In genomic region chr2:126895336-126895735, GRCh38 we compare ENCODE assay signal across 34 cellular contexts. TPM values are rescaled to one million over a fixed set of nuclear protein-coding genes. Genes with fewer than 3 reads are reported as not detected.
"Had no signal": no experiment of that assay in that cellular context is flagged by ENCODE, and none has a peak within 500 bp of the region (broad histone marks: within the 10 kb centered on the region; RNA-seq: fewer than 3 reads in every experiment).

No MANE protein-coding gene starts in this region.

- H3K9me3 ChIP-seq: adrenal gland, body of pancreas, esophagus squamous epithelium, heart right ventricle, left ventricle myocardium inferior, right lobe of liver, thyroid gland had no signal

- ATAC-seq: body of pancreas; heart right ventricle; natural killer cell; right lobe of liver; stimulated activated memory B cell treated with anti-CD40 and anti-IgM and Interleukin-4, amounts not matched to agents 10 μg/mL and 1 μg/mL and 100 μg/mL, for 72 hours; stimulated activated naive CD8-positive, alpha-beta T cell treated with anti-CD3 and anti-CD28 coated beads, Interleukin-15, amount 100 ng/mL, for 72 hours; T-cell had no signal

- H3K27me3 ChIP-seq: adrenal gland, body of pancreas, esophagus squamous epithelium, right lobe of liver, thyroid gland had no signal

- H3K36me3 Mint-ChIP-seq: activated naive CD8-positive, alpha-beta T cell treated with anti-CD3 and anti-CD28 coated beads for 36 hours; natural killer cell; stimulated activated memory B cell treated with anti-CD40 and anti-IgM and Interleukin-4, amounts not matched to agents 10 μg/mL and 1 μg/mL and 100 μg/mL, for 72 hours; T-cell had no signal

- H3K27ac Mint-ChIP-seq: activated naive CD4-positive, alpha-beta T cell treated with anti-CD3 and anti-CD28 coated beads for 36 hours; activated naive CD8-positive, alpha-beta T cell treated with anti-CD3 and anti-CD28 coated beads for 36 hours; activated T-helper 1 cell treated with anti-CD3 and anti-CD28 coated beads, Interleukin-12 subunit alpha, Interleukin-12 subunit beta, Interleukin-2, Interleukin-4 antibody, amounts not matched to agents 30 ng/mL and 10 ng/mL and 1 ng/mL, durations not matched to agents 14 hours and 24 hours and 36 hours; natural killer cell; stimulated activated memory B cell treated with anti-CD40 and anti-IgM and Interleukin-4, amounts not matched to agents 10 μg/mL and 1 μg/mL and 100 μg/mL, for 72 hours; stimulated activated naive CD8-positive, alpha-beta T cell treated with anti-CD3 and anti-CD28 coated beads, Interleukin-15, amount 100 ng/mL, for 72 hours; T-cell had no signal

- H3K27me3 Mint-ChIP-seq: stimulated activated naive CD8-positive, alpha-beta T cell treated with anti-CD3 and anti-CD28 coated beads, Interleukin-15, amount 100 ng/mL, for 72 hours had no signal

- H3K4me1 ChIP-seq: adrenal gland, body of pancreas, esophagus squamous epithelium, heart right ventricle, left ventricle myocardium inferior, right lobe of liver, thyroid gland had no signal

- H3K4me3 ChIP-seq: adrenal gland, body of pancreas, esophagus squamous epithelium, heart right ventricle, left ventricle myocardium inferior, lung, right lobe of liver, skin epidermis, thyroid gland had no signal

- H3K36me3 ChIP-seq: adrenal gland, esophagus squamous epithelium, heart right ventricle, left ventricle myocardium inferior, right lobe of liver, thyroid gland had no signal

- H3K4me1 Mint-ChIP-seq: activated naive CD8-positive, alpha-beta T cell treated with anti-CD3 and anti-CD28 coated beads for 36 hours; natural killer cell; stimulated activated memory B cell treated with anti-CD40 and anti-IgM and Interleukin-4, amounts not matched to agents 10 μg/mL and 1 μg/mL and 100 μg/mL, for 72 hours; stimulated activated naive CD8-positive, alpha-beta T cell treated with anti-CD3 and anti-CD28 coated beads, Interleukin-15, amount 100 ng/mL, for 72 hours; T-cell had no signal

- H3K9me3 Mint-ChIP-seq: activated naive CD4-positive, alpha-beta T cell treated with anti-CD3 and anti-CD28 coated beads for 36 hours; activated naive CD8-positive, alpha-beta T cell treated with anti-CD3 and anti-CD28 coated beads for 36 hours; activated T-helper 1 cell treated with anti-CD3 and anti-CD28 coated beads, Interleukin-12 subunit alpha, Interleukin-12 subunit beta, Interleukin-2, Interleukin-4 antibody, amounts not matched to agents 30 ng/mL and 10 ng/mL and 1 ng/mL, durations not matched to agents 14 hours and 24 hours and 36 hours; T-cell had no signal

- H3K27ac ChIP-seq: adrenal gland, body of pancreas, epithelial cell of prostate, esophagus squamous epithelium, heart right ventricle, left ventricle myocardium inferior, right lobe of liver, skin epidermis, thyroid gland had no signal

- DNase-seq: activated CD4-positive, alpha-beta T cell treated with anti-CD3 and anti-CD28 coated beads for 4 hours; activated CD4-positive, alpha-beta T cell treated with anti-CD3 and anti-CD28 coated beads, Interleukin-2, amount 50 U/mL, for 4 hours; activated CD4-positive, CD25-positive, alpha-beta regulatory T cell; activated effector memory CD4-positive, alpha-beta T cell treated with anti-CD3 and anti-CD28 coated beads, Interleukin-2, amount 50 U/mL, for 16 hours; activated naive CD4-positive, alpha-beta T cell treated with anti-CD3 and anti-CD28 coated beads for 36 hours; activated naive CD8-positive, alpha-beta T cell treated with anti-CD3 and anti-CD28 coated beads for 36 hours; activated T-cell treated with anti-CD3 and anti-CD28 coated beads, Interleukin-2, amount 50 U/mL, for 1 hour; aorta; cerebellar nuclear complex; esophagus squamous epithelium; foreskin melanocyte; heart right ventricle; kidney glomerular epithelial cell; left ventricle myocardium inferior; mesendoderm; natural killer cell; stimulated activated CD4-positive, alpha-beta T cell treated with anti-CD3 and anti-CD28 coated beads, Interleukin-4, amount 100 ng/mL, for 24 hours; T-cell; thyroid gland had no signal

- H3K4me3 Mint-ChIP-seq: activated naive CD4-positive, alpha-beta T cell treated with anti-CD3 and anti-CD28 coated beads for 36 hours; activated naive CD8-positive, alpha-beta T cell treated with anti-CD3 and anti-CD28 coated beads for 36 hours; activated T-helper 1 cell treated with anti-CD3 and anti-CD28 coated beads, Interleukin-12 subunit alpha, Interleukin-12 subunit beta, Interleukin-2, Interleukin-4 antibody, amounts not matched to agents 30 ng/mL and 10 ng/mL and 1 ng/mL, durations not matched to agents 14 hours and 24 hours and 36 hours; natural killer cell; stimulated activated memory B cell treated with anti-CD40 and anti-IgM and Interleukin-4, amounts not matched to agents 10 μg/mL and 1 μg/mL and 100 μg/mL, for 72 hours; stimulated activated naive CD8-positive, alpha-beta T cell treated with anti-CD3 and anti-CD28 coated beads, Interleukin-15, amount 100 ng/mL, for 72 hours; T-cell had no signal

RNA-seq across cellular contexts. Expression of gene TEX51, which starts 3.4 kb away (rescaled TPM):
- total RNA-seq: activated naive CD4-positive, alpha-beta T cell treated with anti-CD3 and anti-CD28 coated beads for 36 hours; activated naive CD8-positive, alpha-beta T cell treated with anti-CD3 and anti-CD28 coated beads for 36 hours; activated T-helper 1 cell treated with anti-CD3 and anti-CD28 coated beads, Interleukin-12 subunit alpha, Interleukin-12 subunit beta, Interleukin-2, Interleukin-4 antibody, amounts not matched to agents 30 ng/mL and 10 ng/mL and 1 ng/mL, durations not matched to agents 14 hours and 24 hours and 36 hours; adrenal gland; aorta; body of pancreas; esophagus squamous epithelium; glomerular endothelial cell; heart right ventricle; left ventricle myocardium inferior; lung; mononuclear cell; natural killer cell; osteoblast; posterior vena cava; T-cell; T-helper 2 cell treated with Interferon-gamma antibody and Interleukin-4, amounts not matched to agents 100 ng/mL and 5 ng/mL, for 36 hours; thyroid gland; urinary bladder had no signal
- polyA plus RNA-seq: adrenal gland, aorta, heart right ventricle, lung, urinary bladder had no signal
